Comparison of ENCODE assay signal across 9 cellular contexts in the genomic region with DNA sequence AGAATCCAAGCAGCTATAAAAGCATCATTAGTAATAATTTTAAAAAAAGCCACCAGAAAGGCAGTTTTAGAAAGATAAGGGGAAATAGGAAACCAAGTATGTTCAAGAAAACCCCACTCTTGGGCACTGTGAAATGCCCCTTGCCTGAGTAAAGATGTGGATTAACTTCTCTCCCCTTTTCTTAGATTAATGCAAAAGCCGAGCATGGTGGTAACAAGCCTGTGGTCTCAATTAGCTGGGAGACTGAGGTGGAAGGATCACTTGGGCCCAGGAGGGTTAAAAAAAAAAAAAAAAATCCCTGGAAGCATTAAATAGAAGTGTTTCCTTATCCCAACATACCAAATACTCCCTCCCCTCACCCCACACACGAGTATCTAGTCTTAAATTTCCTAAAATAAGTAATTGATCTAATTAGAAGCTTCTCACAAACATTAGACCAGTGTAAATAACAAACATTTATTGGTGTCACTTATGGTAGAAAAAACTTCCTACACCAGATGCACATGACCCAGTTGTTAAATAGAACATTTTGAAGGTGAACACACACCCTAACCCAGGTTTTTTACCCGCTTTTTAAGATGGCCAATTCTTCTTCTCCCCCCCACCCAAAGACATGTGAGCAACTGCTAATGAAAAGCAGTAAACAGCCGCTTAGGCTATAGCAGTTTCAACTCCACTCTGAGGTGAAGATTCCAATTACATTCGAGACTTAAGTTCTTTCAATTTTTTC. TPM values are rescaled to one million over a fixed set of nuclear protein-coding genes. Genes with fewer than 3 reads are reported as not detected.
DNase-seq lines count a peak whose midpoint lies in the region; ATAC-seq, FAIRE-seq and TF ChIP-seq lines count a peak whose summit lies in the region.
"Had no signal": no experiment of that assay in that cellular context is flagged by ENCODE, and none has a peak within 500 bp of the region (broad histone marks: within the 10 kb centered on the region; RNA-seq: fewer than 3 reads in every experiment).

No MANE protein-coding gene starts in this region.

- H2AFZ ChIP-seq in ACC112 (ENCODE audit: low read length, unreplicated experiment) (no peak overlapping the region), GM23338 (no peak overlapping the region), mesenchymal stem cell (ENCODE audit: low read depth, low read length) (no peak overlapping the region)

- peaks cover 49% of the 10 kb centered on the region for H4K20me1 ChIP-seq in GM23338 (replicated peaks; ENCODE audit: insufficient read depth)

- FAIRE-seq in GM12891 (lab: Jason Lieb, UNC), result no peak

- peaks cover 12% of the 10 kb centered on the region for H3K4me1 Mint-ChIP-seq in GM23338
- peaks cover 53% of the 10 kb centered on the region for H3K4me1 Mint-ChIP-seq in activated naive CD8-positive, alpha-beta T cell treated with anti-CD3 and anti-CD28 coated beads, Interleukin-2, amount 50 U/mL, for 24 hours

- H3K36me3 ChIP-seq in ACC112 (ENCODE audit: insufficient read depth, low read length), result peaks cover 53% of the 10 kb centered on the region
- peaks cover 42% of the 10 kb centered on the region for H3K36me3 ChIP-seq in GM23338 (ENCODE audit: insufficient read depth)
- peaks cover 27 to 77% of the 10 kb centered on the region in 2 experiments for H3K36me3 ChIP-seq in mesenchymal stem cell (ENCODE audit: control insufficient read depth in 1 of 2, insufficient read depth in 2 of 2, low read depth in 1 of 2, low read length in 2 of 2)

- DNase-seq in GM23338 (ENCODE audit: low spot score), result no peak
- no peak for DNase-seq in activated naive CD8-positive, alpha-beta T cell treated with anti-CD3 and anti-CD28 coated beads, Interleukin-2, amount 50 U/mL, for 24 hours
- peak; percentile 6 for DNase-seq in mesenchymal stem cell
- no peak for DNase-seq in globus pallidus (ENCODE audit: low spot score)
- DNase-seq in GM12891 (ENCODE audit: insufficient read length, low spot score), result no peak
- DNase-seq: NCI-H187 had no signal

- no peaks in the 10 kb centered on the region for H3K9me3 ChIP-seq in mesenchymal stem cell (ENCODE audit: control insufficient read depth, low read length)

- H3K14ac ChIP-seq in mesenchymal stem cell (ENCODE audit: low read length in 2 of 2), result no peak overlapping the region

- 0 out of 2 replicates have a peak overlapping the region, but pooled peaks have one; percentile 34 for H3K4me2 ChIP-seq in GM23338
- H3K4me2 ChIP-seq in mesenchymal stem cell (ENCODE audit: low read length, poor library complexity, severe bottlenecking), result no peak overlapping the region

- H3K27ac ChIP-seq in ACC112 (ENCODE audit: low read depth, low read length) (peak overlapping the region; percentile 51), GM23338 (ENCODE audit: low read depth) (no peak overlapping the region), mesenchymal stem cell (ENCODE audit: low read length, poor library complexity, severe bottlenecking) (no peak overlapping the region)

- peak overlapping the region; percentile 89 for H3K4me3 ChIP-seq in ACC112 (ENCODE audit: low read depth, low read length)
- H3K4me3 ChIP-seq in GM23338, result no peak overlapping the region; the same call in 1 of the 2 replicates
- H3K4me3 ChIP-seq in mesenchymal stem cell (ENCODE audit: insufficient read depth in 1 of 2, low read depth in 1 of 2, low read length in 2 of 2), result peak overlapping the region in 1 of 2 experiments; percentile 46

- WGBS in mesenchymal stem cell, result 87% methylated on average over 3 of the region's 5 CpGs

- H3K36me3 Mint-ChIP-seq in GM23338 (ENCODE audit: low read depth), result peaks cover 76% of the 10 kb centered on the region
- peaks cover 74% of the 10 kb centered on the region for H3K36me3 Mint-ChIP-seq in activated naive CD8-positive, alpha-beta T cell treated with anti-CD3 and anti-CD28 coated beads, Interleukin-2, amount 50 U/mL, for 24 hours (ENCODE audit: low read depth)

- H4K8ac ChIP-seq in mesenchymal stem cell (ENCODE audit: low read length), result no peak overlapping the region

- peaks cover 6% of the 10 kb centered on the region for H3K27me3 Mint-ChIP-seq in GM23338 (ENCODE audit: insufficient read depth, low read depth, poor library complexity)
- peaks cover 2% of the 10 kb centered on the region for H3K27me3 Mint-ChIP-seq in activated naive CD8-positive, alpha-beta T cell treated with anti-CD3 and anti-CD28 coated beads, Interleukin-2, amount 50 U/mL, for 24 hours

- no peak overlapping the region for H3K27ac Mint-ChIP-seq in GM23338
- H3K27ac Mint-ChIP-seq in activated naive CD8-positive, alpha-beta T cell treated with anti-CD3 and anti-CD28 coated beads, Interleukin-2, amount 50 U/mL, for 24 hours, result peak overlapping the region; percentile 100

- H3K9me2 ChIP-seq in GM23338 (ENCODE audit: insufficient read depth), result no peaks in the 10 kb centered on the region

- H3K9me3 Mint-ChIP-seq in GM23338, result no peaks in the 10 kb centered on the region
- H3K9me3 Mint-ChIP-seq in activated naive CD8-positive, alpha-beta T cell treated with anti-CD3 and anti-CD28 coated beads, Interleukin-2, amount 50 U/mL, for 24 hours, result no peaks in the 10 kb centered on the region

- TF ChIP-seq POLR2A in GM12891 (IDR thresholded peaks at IDR 0.05; ENCODE audit: low read depth, low read length), result no peak; the same call in 1 of the 2 replicates

- H3K4me1 ChIP-seq in ACC112 (ENCODE audit: control insufficient read depth, insufficient read depth, low read length, unreplicated experiment), result peaks cover 40% of the 10 kb centered on the region
- peaks cover 12% of the 10 kb centered on the region; the same call in 1 of the 2 replicates for H3K4me1 ChIP-seq in GM23338 (ENCODE audit: insufficient read depth)
- peaks cover 9% of the 10 kb centered on the region for H3K4me1 ChIP-seq in mesenchymal stem cell (ENCODE audit: control insufficient read depth, insufficient read depth, low read depth, low read length)

- H3K27me3 ChIP-seq in ACC112 (ENCODE audit: insufficient read depth, low read length) (no peaks in the 10 kb centered on the region), GM23338 (ENCODE audit: insufficient read depth) (no peaks in the 10 kb centered on the region), mesenchymal stem cell (ENCODE audit: control insufficient read depth in 1 of 2, insufficient read depth in 1 of 2, low read length in 2 of 2) (no peaks in the 10 kb centered on the region)

- H3K4ac ChIP-seq in mesenchymal stem cell (ENCODE audit: low read depth in 1 of 2, low read length in 2 of 2), result no peak overlapping the region

- H3F3A ChIP-seq in GM23338 (replicated peaks; ENCODE audit: low read depth), result peaks cover 52% of the 10 kb centered on the region

- no peak overlapping the region for H2BK15ac ChIP-seq in mesenchymal stem cell (ENCODE audit: low read depth, poor library complexity, severe bottlenecking)

- no peak for ATAC-seq in GM23338
- no peak for ATAC-seq in activated naive CD8-positive, alpha-beta T cell treated with anti-CD3 and anti-CD28 coated beads, Interleukin-2, amount 50 U/mL, for 24 hours
- no peak for ATAC-seq in HG03521 (IDR thresholded peaks at IDR 0.05; ENCODE audit: unreplicated experiment)
- ATAC-seq in GM21619 (IDR thresholded peaks at IDR 0.05; ENCODE audit: unreplicated experiment), result no peak

- no peak overlapping the region for H2BK5ac ChIP-seq in mesenchymal stem cell (ENCODE audit: low read depth, low read length, poor library complexity, severe bottlenecking)

- no peak overlapping the region for H3K18ac ChIP-seq in mesenchymal stem cell (ENCODE audit: low read depth in 1 of 2, low read length in 2 of 2)

- H4K91ac ChIP-seq in mesenchymal stem cell (ENCODE audit: low read length), result no peak overlapping the region

- no peaks in the 10 kb centered on the region for H3K79me1 ChIP-seq in mesenchymal stem cell (replicated peaks; ENCODE audit: low read length, poor library complexity, severe bottlenecking)

- H2BK12ac ChIP-seq in mesenchymal stem cell (ENCODE audit: low read length in 2 of 2), result no peak overlapping the region

- H3K23ac ChIP-seq in mesenchymal stem cell (ENCODE audit: low read length in 2 of 2), result no peak overlapping the region

- no peak overlapping the region for H2AK5ac ChIP-seq in mesenchymal stem cell (ENCODE audit: low read length, severe bottlenecking)

- TF ChIP-seq CTCF in GM23338 (conservative IDR thresholded peaks at IDR 0.05; ENCODE audit: low read depth in 2 of 2), result no peak

- H3K4me3 Mint-ChIP-seq in GM23338, result no peak overlapping the region; the same call in 2 of the 3 replicates
- H3K4me3 Mint-ChIP-seq in activated naive CD8-positive, alpha-beta T cell treated with anti-CD3 and anti-CD28 coated beads, Interleukin-2, amount 50 U/mL, for 24 hours, result peak overlapping the region; percentile 100

- peaks cover 56% of the 10 kb centered on the region for H3K79me2 ChIP-seq in ACC112 (ENCODE audit: control insufficient read depth, insufficient read depth, low read length, unreplicated experiment)
- H3K79me2 ChIP-seq in GM23338 (replicated peaks; ENCODE audit: insufficient read depth), result peaks cover 48% of the 10 kb centered on the region

- no peak overlapping the region for H2BK120ac ChIP-seq in mesenchymal stem cell (ENCODE audit: low read depth, low read length)

- H3K9ac ChIP-seq in mesenchymal stem cell (ENCODE audit: low read length), result peak overlapping the region; percentile 99

TF ChIP-seq in GM12891, 5 proteins besides CTCF, POLR2A, EP300 and RAD21 (continues in another document):
- no peak for TF ChIP-seq SPI1 (IDR thresholded peaks at IDR 0.05; ENCODE audit: low read depth, low read length)
- TF ChIP-seq TAF1 (IDR thresholded peaks at IDR 0.05; ENCODE audit: low read depth, low read length), result no peak
- no peak for TF ChIP-seq POU2F2 (IDR thresholded peaks at IDR 0.05; ENCODE audit: low read depth, low read length)

RNA-seq across cellular contexts. Expression of a gene that starts 5.2 kb away (rescaled TPM):
- total RNA-seq in GM23338 (2014; rRNA removed; shearing (Covaris generic)), result 259 and 281 TPM in 2 replicates
- polyA plus RNA-seq in GM23338 (2016; fragmentation: Nextera tagmentation; extraction: Ambion mirVana), result 225 and 265 TPM in 2 replicates
- polyA plus RNA-seq in mesenchymal stem cell (2013, experiment 1 of 2), result 408 TPM
- polyA plus RNA-seq in mesenchymal stem cell (2013, experiment 2 of 2), result 401 TPM
- polyA plus RNA-seq in GM12891 (2012; ENCODE audit: low read depth, missing spikeins), result 150 TPM

RNA-seq across cellular contexts. Expression of a gene that starts 25.7 kb away (rescaled TPM):
- total RNA-seq in GM23338 (2014; rRNA removed; shearing (Covaris generic)), result 34.6 and 36.4 TPM in 2 replicates
- 15.1 and 19.2 TPM in 2 replicates for polyA plus RNA-seq in GM23338 (2016; fragmentation: Nextera tagmentation; extraction: Ambion mirVana)
- 19.1 TPM for polyA plus RNA-seq in mesenchymal stem cell (2013, experiment 1 of 2)
- 18.8 TPM for polyA plus RNA-seq in mesenchymal stem cell (2013, experiment 2 of 2)
- polyA plus RNA-seq in GM12891 (2012; ENCODE audit: low read depth, missing spikeins), result 8.0 TPM

RNA-seq across cellular contexts. Expression of a gene that starts 35.6 kb away (rescaled TPM):
- total RNA-seq in GM23338 (2014; rRNA removed; shearing (Covaris generic)), result 19.3 and 25.8 TPM in 2 replicates
- polyA plus RNA-seq in GM23338 (2016; fragmentation: Nextera tagmentation; extraction: Ambion mirVana), result 28.5 and 32.7 TPM in 2 replicates
- polyA plus RNA-seq in mesenchymal stem cell (2013, experiment 1 of 2), result 23.3 TPM
- 22.8 TPM for polyA plus RNA-seq in mesenchymal stem cell (2013, experiment 2 of 2)
- 29.1 TPM for polyA plus RNA-seq in GM12891 (2012; ENCODE audit: low read depth, missing spikeins)

RNA-seq across cellular contexts. Expression of a gene that starts 46.4 kb away (rescaled TPM):
- total RNA-seq in GM23338 (2014; rRNA removed; shearing (Covaris generic)), result 46.4 and 55.0 TPM in 2 replicates
- polyA plus RNA-seq in GM23338 (2016; fragmentation: Nextera tagmentation; extraction: Ambion mirVana), result 31.9 and 32.7 TPM in 2 replicates
- 26.0 TPM for polyA plus RNA-seq in mesenchymal stem cell (2013, experiment 1 of 2)
- 27.6 TPM for polyA plus RNA-seq in mesenchymal stem cell (2013, experiment 2 of 2)
- polyA plus RNA-seq in GM12891 (2012; ENCODE audit: low read depth, missing spikeins), result 16.1 TPM
